10 cellular contexts compared by ENCODE assay signal in genomic region chr1:153842006-153842471, GRCh38.
A peak's percentile ranks its signal among the peaks of the same experiment; 100 is the strongest.
DNase-seq lines count a peak whose midpoint lies in the region; ATAC-seq, FAIRE-seq and TF ChIP-seq lines count a peak whose summit lies in the region.
"Had no signal": no experiment of that assay in that cellular context is flagged by ENCODE, and none has a peak within 500 bp of the region (broad histone marks: within the 10 kb centered on the region; RNA-seq: fewer than 3 reads in every experiment).

No MANE protein-coding gene starts in this region.

- H3K4me3 Mint-ChIP-seq in activated CD8-positive, alpha-beta T cell treated with anti-CD3 and anti-CD28 coated beads for 36 hours, result no peak overlapping the region
- H3K4me3 Mint-ChIP-seq in activated CD8-positive, alpha-beta T cell treated with anti-CD3 and anti-CD28 coated beads, Interleukin-2, amount 10 ng/mL, durations not matched to agents 7 days and 5 days, result no peak overlapping the region
- H3K4me3 Mint-ChIP-seq in stimulated activated effector memory CD8-positive, alpha-beta T cell treated with anti-CD3 and anti-CD28 coated beads, Interleukin-12 subunit alpha, Interleukin-12 subunit beta, amount 100 ng/mL, for 72 hours, result no peak overlapping the region
- H3K4me3 Mint-ChIP-seq: activated CD4-positive, alpha-beta T cell treated with anti-CD3 and anti-CD28 coated beads, Interleukin-2, amount 10 ng/mL, durations not matched to agents 7 days and 5 days had no signal

- no peaks in the 10 kb centered on the region for H3K9me3 ChIP-seq in kidney (ENCODE audit: control insufficient read depth in 1 of 2, low read length in 2 of 2)

- no peak for TF ChIP-seq CTCF in activated CD8-positive, alpha-beta T cell treated with anti-CD3 and anti-CD28 coated beads for 36 hours (IDR thresholded peaks at IDR 0.05)
- no peak for TF ChIP-seq CTCF in kidney (IDR thresholded peaks at IDR 0.05; ENCODE audit: borderline replicate concordance, extremely low read depth, insufficient read depth)

- H3K4me1 Mint-ChIP-seq in activated CD8-positive, alpha-beta T cell treated with anti-CD3 and anti-CD28 coated beads for 36 hours (ENCODE audit: low read depth), result peaks cover 32% of the 10 kb centered on the region
- peaks cover 9% of the 10 kb centered on the region for H3K4me1 Mint-ChIP-seq in activated CD8-positive, alpha-beta T cell treated with anti-CD3 and anti-CD28 coated beads, Interleukin-2, amount 10 ng/mL, durations not matched to agents 7 days and 5 days (ENCODE audit: low read depth)
- peaks cover 37% of the 10 kb centered on the region for H3K4me1 Mint-ChIP-seq in stimulated activated effector memory CD8-positive, alpha-beta T cell treated with anti-CD3 and anti-CD28 coated beads, Interleukin-12 subunit alpha, Interleukin-12 subunit beta, amount 100 ng/mL, for 72 hours

- H3K27ac Mint-ChIP-seq in activated CD8-positive, alpha-beta T cell treated with anti-CD3 and anti-CD28 coated beads for 36 hours, result peak overlapping the region; percentile 36
- H3K27ac Mint-ChIP-seq in activated CD8-positive, alpha-beta T cell treated with anti-CD3 and anti-CD28 coated beads, Interleukin-2, amount 10 ng/mL, durations not matched to agents 7 days and 5 days, result no peak overlapping the region
- H3K27ac Mint-ChIP-seq in stimulated activated effector memory CD8-positive, alpha-beta T cell treated with anti-CD3 and anti-CD28 coated beads, Interleukin-12 subunit alpha, Interleukin-12 subunit beta, amount 100 ng/mL, for 72 hours, result peak overlapping the region; percentile 7
- H3K27ac Mint-ChIP-seq: activated CD4-positive, alpha-beta T cell treated with anti-CD3 and anti-CD28 coated beads, Interleukin-2, amount 10 ng/mL, durations not matched to agents 7 days and 5 days had no signal

- no peak for FAIRE-seq in kidney (lab: Jason Lieb, UNC)

- H3K36me3 ChIP-seq in kidney (ENCODE audit: control insufficient read depth in 1 of 2, insufficient read depth in 2 of 2, low read length in 2 of 2), result no peaks in the 10 kb centered on the region

- no peak overlapping the region for H3K9ac ChIP-seq in kidney (ENCODE audit: low read length in 2 of 2)

- no peak overlapping the region for H3K27ac ChIP-seq in kidney (ENCODE audit: low read depth in 2 of 2, low read length in 2 of 2)
- H3K27ac ChIP-seq: C4-2B had no signal

- no peak overlapping the region for H3K4me3 ChIP-seq in kidney (ENCODE audit: low read length in 2 of 2)

- intact Hi-C loops in activated CD8-positive, alpha-beta T cell treated with anti-CD3 and anti-CD28 coated beads for 36 hours (cut with micrococcal nuclease), result no loop called here
- intact Hi-C loops in kidney (cut with DNase I), result no loop called here

- no peak for ATAC-seq in activated CD8-positive, alpha-beta T cell treated with anti-CD3 and anti-CD28 coated beads for 36 hours
- no peak for ATAC-seq in activated CD8-positive, alpha-beta T cell treated with anti-CD3 and anti-CD28 coated beads, Interleukin-2, amount 10 ng/mL, durations not matched to agents 7 days and 5 days
- ATAC-seq in HG02610 (IDR thresholded peaks at IDR 0.05; ENCODE audit: unreplicated experiment), result peak; percentile 72
- ATAC-seq in stimulated activated effector memory CD8-positive, alpha-beta T cell treated with anti-CD3 and anti-CD28 coated beads, Interleukin-12 subunit alpha, Interleukin-12 subunit beta, amount 100 ng/mL, for 72 hours, result peak; percentile 62

- CTCF ChIA-PET in activated CD8-positive, alpha-beta T cell treated with anti-CD3 and anti-CD28 coated beads for 36 hours (lab: Charles Lee), result no interaction called here
- CTCF ChIA-PET in activated CD8-positive, alpha-beta T cell treated with anti-CD3 and anti-CD28 coated beads, Interleukin-2, amount 10 ng/mL, durations not matched to agents 7 days and 5 days (lab: Charles Lee), result interaction anchor here (1.0 kb wide), 1 partner anchor 10 kb away, joined by 3 read pairs; no protein-coding TSS in a partner anchor

- no peaks in the 10 kb centered on the region for H3K4me1 ChIP-seq in kidney (ENCODE audit: control insufficient read depth in 1 of 2, insufficient read depth in 1 of 2, low read depth in 1 of 2, low read length in 2 of 2)

- in situ Hi-C loops in KBM-7 (cut with MboI; ENCODE audit: low pct_unique_long_range_greater_than_20kb, low sequenced_read_pairs), result no loop called here

- no peaks in the 10 kb centered on the region for H3K27me3 Mint-ChIP-seq in activated CD8-positive, alpha-beta T cell treated with anti-CD3 and anti-CD28 coated beads for 36 hours
- H3K27me3 Mint-ChIP-seq in activated CD8-positive, alpha-beta T cell treated with anti-CD3 and anti-CD28 coated beads, Interleukin-2, amount 10 ng/mL, durations not matched to agents 7 days and 5 days (ENCODE audit: low read depth), result no peaks in the 10 kb centered on the region
- H3K27me3 Mint-ChIP-seq: activated CD4-positive, alpha-beta T cell treated with anti-CD3 and anti-CD28 coated beads, Interleukin-2, amount 10 ng/mL, durations not matched to agents 7 days and 5 days had no signal

- no peak for DNase-seq in activated CD8-positive, alpha-beta T cell treated with anti-CD3 and anti-CD28 coated beads for 36 hours
- no peak for DNase-seq in activated CD8-positive, alpha-beta T cell treated with anti-CD3 and anti-CD28 coated beads, Interleukin-2, amount 10 ng/mL, durations not matched to agents 7 days and 5 days
- DNase-seq in NCI-H2107 treated with DMSO at 0.1 percent for 48 hours (lab: John Stamatoyannopoulos, UW; ENCODE audit: unreplicated experiment) (peak; percentile 88), KBM-7 (no peak), kidney (no peak), SKM-1 treated with dmso at 0.1 percent for 144 hours (lab: John Stamatoyannopoulos, UW; ENCODE audit: unreplicated experiment) (no peak)
- DNase-seq in stimulated activated effector memory CD8-positive, alpha-beta T cell treated with anti-CD3 and anti-CD28 coated beads, Interleukin-12 subunit alpha, Interleukin-12 subunit beta, amount 100 ng/mL, for 72 hours (ENCODE audit: low spot score in 2 of 2), result no peak
- DNase-seq: activated CD4-positive, alpha-beta T cell treated with anti-CD3 and anti-CD28 coated beads, Interleukin-2, amount 10 ng/mL, durations not matched to agents 7 days and 5 days had no signal

- POLR2A ChIA-PET in activated CD8-positive, alpha-beta T cell treated with anti-CD3 and anti-CD28 coated beads for 36 hours (lab: Charles Lee), result no interaction called here
- POLR2A ChIA-PET in activated CD8-positive, alpha-beta T cell treated with anti-CD3 and anti-CD28 coated beads, Interleukin-2, amount 10 ng/mL, durations not matched to agents 7 days and 5 days (lab: Charles Lee), result no interaction called here

- H3K36me3 Mint-ChIP-seq in activated CD8-positive, alpha-beta T cell treated with anti-CD3 and anti-CD28 coated beads for 36 hours (ENCODE audit: low read depth), result peaks cover 12% of the 10 kb centered on the region
- peaks cover 8% of the 10 kb centered on the region for H3K36me3 Mint-ChIP-seq in activated CD8-positive, alpha-beta T cell treated with anti-CD3 and anti-CD28 coated beads, Interleukin-2, amount 10 ng/mL, durations not matched to agents 7 days and 5 days (ENCODE audit: low read depth)
- H3K36me3 Mint-ChIP-seq in stimulated activated effector memory CD8-positive, alpha-beta T cell treated with anti-CD3 and anti-CD28 coated beads, Interleukin-12 subunit alpha, Interleukin-12 subunit beta, amount 100 ng/mL, for 72 hours, result peaks cover 31% of the 10 kb centered on the region

- H3K9me3 Mint-ChIP-seq in activated CD8-positive, alpha-beta T cell treated with anti-CD3 and anti-CD28 coated beads for 36 hours, result no peaks in the 10 kb centered on the region
- H3K9me3 Mint-ChIP-seq in activated CD8-positive, alpha-beta T cell treated with anti-CD3 and anti-CD28 coated beads, Interleukin-2, amount 10 ng/mL, durations not matched to agents 7 days and 5 days (ENCODE audit: insufficient read depth), result no peaks in the 10 kb centered on the region
- H3K9me3 Mint-ChIP-seq in stimulated activated effector memory CD8-positive, alpha-beta T cell treated with anti-CD3 and anti-CD28 coated beads, Interleukin-12 subunit alpha, Interleukin-12 subunit beta, amount 100 ng/mL, for 72 hours, result no peaks in the 10 kb centered on the region
- H3K9me3 Mint-ChIP-seq: activated CD4-positive, alpha-beta T cell treated with anti-CD3 and anti-CD28 coated beads, Interleukin-2, amount 10 ng/mL, durations not matched to agents 7 days and 5 days had no signal

Comparison
In these comparisons a context has a peak if more than half of its experiments do, and no peak if none do; other contexts are left out.
1. ATAC-seq: peak in HG02610 (single experiment) and stimulated activated effector memory CD8-positive, alpha-beta T cell treated with anti-CD3 and anti-CD28 coated beads, Interleukin-12 subunit alpha, Interleukin-12 subunit beta, amount 100 ng/mL, for 72 hours (single experiment); none in activated CD8-positive, alpha-beta T cell treated with anti-CD3 and anti-CD28 coated beads for 36 hours (single experiment) and activated CD8-positive, alpha-beta T cell treated with anti-CD3 and anti-CD28 coated beads, Interleukin-2, amount 10 ng/mL, durations not matched to agents 7 days and 5 days (single experiment).